11 cellular contexts compared by ENCODE assay signal in genomic region chr12:47811070-47811391, GRCh38. TPM values are rescaled to one million over a fixed set of nuclear protein-coding genes. Genes with fewer than 3 reads are reported as not detected.
DNase-seq lines count a peak whose midpoint lies in the region; ATAC-seq, FAIRE-seq and TF ChIP-seq lines count a peak whose summit lies in the region.
"Had no signal": no experiment of that assay in that cellular context is flagged by ENCODE, and none has a peak within 500 bp of the region (broad histone marks: within the 10 kb centered on the region; RNA-seq: fewer than 3 reads in every experiment).

No MANE protein-coding gene starts in this region.

- CTCF ChIA-PET in CD8-positive, alpha-beta T cell (lab: Charles Lee): interaction anchor here (1.0 to 31.7 kb wide), 8 partner anchors 9 to 96 kb away, joined by 3 to 728 read pairs (median 11); no protein-coding TSS in a partner anchor

- FAIRE-seq in urothelium cell line (lab: Jason Lieb, UNC): no peak
- FAIRE-seq: endometrium, G401.6, TTC549 had no signal

- no peaks in the 10 kb centered on the region for H3K27me3 Mint-ChIP-seq in CD8-positive, alpha-beta T cell (ENCODE audit: low read depth)
- peaks cover 38% of the 10 kb centered on the region for H3K27me3 Mint-ChIP-seq in endothelial cell (ENCODE audit: unreplicated experiment)

- ATAC-seq in CD8-positive, alpha-beta T cell: no peak
- no peak for ATAC-seq in HG03354 (IDR thresholded peaks at IDR 0.05; ENCODE audit: poor library complexity, severe bottlenecking, unreplicated experiment)

- no peaks in the 10 kb centered on the region for H3K9me3 Mint-ChIP-seq in CD8-positive, alpha-beta T cell
- no peaks in the 10 kb centered on the region for H3K9me3 Mint-ChIP-seq in endothelial cell (ENCODE audit: unreplicated experiment)

- POLR2A ChIA-PET in CD8-positive, alpha-beta T cell (lab: Charles Lee): interaction anchor here (0.7 to 9.0 kb wide), 8 partner anchors 9 to 27 kb away, joined by 3 to 70 read pairs (median 5); partner anchors contain the start of gene HDAC7

- H3K36me3 ChIP-seq in CD8-positive, alpha-beta T cell (ENCODE audit: insufficient read depth, low read length): no peaks in the 10 kb centered on the region
- H3K36me3 ChIP-seq in Peyer's patch (no peaks in the 10 kb centered on the region), parathyroid adenoma (ENCODE audit: control insufficient read depth, insufficient read depth, low read length) (no peaks in the 10 kb centered on the region)

- H3K4me2 ChIP-seq in parathyroid adenoma (ENCODE audit: low read length): peak overlapping the region; percentile 6

- peak overlapping the region; percentile 39 for H3K27ac ChIP-seq in CD8-positive, alpha-beta T cell (ENCODE audit: low read depth, low read length)
- H3K27ac ChIP-seq in Peyer's patch (peak overlapping the region; percentile 93 to 98 (median 96)), parathyroid adenoma (peak overlapping the region; percentile 94)

- no peak for DNase-seq in CD8-positive, alpha-beta T cell
- DNase-seq in Peyer's patch (no peak), endothelial cell (ENCODE audit: low spot score) (no peak), NCI-H146 (lab: John Stamatoyannopoulos, UW) (no peak), glomerular visceral epithelial cell (ENCODE audit: extremely low spot score) (no peak), urothelium cell line (ENCODE audit: low spot score) (no peak)

- no peak overlapping the region for H3K9ac ChIP-seq in parathyroid adenoma

- intact Hi-C loops in CD8-positive, alpha-beta T cell (cut with DNase I, micrococcal nuclease): loop anchor here (5.0 to 10.0 kb wide), 7 partner anchors 294 to 1819 kb away; partner anchors contain the start of genes SENP1 (in 2 of the 2), SLC38A2 (in 2 of the 2) and SCAF11 (in 1 of the 2)

- no peaks in the 10 kb centered on the region for H3K36me3 Mint-ChIP-seq in CD8-positive, alpha-beta T cell
- H3K36me3 Mint-ChIP-seq in endothelial cell (ENCODE audit: low read depth, unreplicated experiment): peaks cover 23% of the 10 kb centered on the region

- no peaks in the 10 kb centered on the region for H3K9me3 ChIP-seq in CD8-positive, alpha-beta T cell (ENCODE audit: low read length)
- H3K9me3 ChIP-seq in Peyer's patch (no peaks in the 10 kb centered on the region), parathyroid adenoma (ENCODE audit: control insufficient read depth, low read length) (no peaks in the 10 kb centered on the region)

- peak overlapping the region; percentile 27 for H3K4me3 ChIP-seq in CD8-positive, alpha-beta T cell (ENCODE audit: low read depth, low read length)
- H3K4me3 ChIP-seq in Peyer's patch (no peak overlapping the region), parathyroid adenoma (ENCODE audit: low read depth, low read length) (no peak overlapping the region)

- H2AFZ ChIP-seq in parathyroid adenoma: no peak overlapping the region

- no peaks in the 10 kb centered on the region for H3K27me3 ChIP-seq in CD8-positive, alpha-beta T cell (ENCODE audit: insufficient read depth, low read length)
- H3K27me3 ChIP-seq in Peyer's patch (no peaks in the 10 kb centered on the region), parathyroid adenoma (ENCODE audit: control insufficient read depth, insufficient read depth, low read length) (no peaks in the 10 kb centered on the region)

- peak overlapping the region; percentile 76 for H3K4me3 Mint-ChIP-seq in CD8-positive, alpha-beta T cell
- no peak overlapping the region for H3K4me3 Mint-ChIP-seq in endothelial cell (ENCODE audit: unreplicated experiment)

- H3K4me1 ChIP-seq in CD8-positive, alpha-beta T cell (ENCODE audit: insufficient read depth, low read length): peaks cover 96% of the 10 kb centered on the region
- peaks cover 12 to 85% (median 67%) of the 10 kb centered on the region in 4 donors for H3K4me1 ChIP-seq in Peyer's patch
- peaks cover 84% of the 10 kb centered on the region for H3K4me1 ChIP-seq in parathyroid adenoma

- peak overlapping the region; percentile 98 for H3K27ac Mint-ChIP-seq in CD8-positive, alpha-beta T cell
- peak overlapping the region; percentile 84 for H3K27ac Mint-ChIP-seq in endothelial cell (ENCODE audit: unreplicated experiment)

- TF ChIP-seq POLR2A in Peyer's patch (IDR thresholded peaks at IDR 0.05): no peak

- H3K79me2 ChIP-seq in parathyroid adenoma: peaks cover 60% of the 10 kb centered on the region

- peaks cover 95% of the 10 kb centered on the region for H3K4me1 Mint-ChIP-seq in CD8-positive, alpha-beta T cell (ENCODE audit: low read depth)
- peaks cover 84% of the 10 kb centered on the region for H3K4me1 Mint-ChIP-seq in endothelial cell (ENCODE audit: unreplicated experiment)

- TF ChIP-seq CTCF in CD8-positive, alpha-beta T cell (IDR thresholded peaks at IDR 0.05): no peak
- TF ChIP-seq CTCF in Peyer's patch (IDR thresholded peaks at IDR 0.05) (no peak), endothelial cell (IDR thresholded peaks at IDR 0.05; ENCODE audit: unreplicated experiment) (no peak), parathyroid adenoma (IDR thresholded peaks at IDR 0.05) (no peak)

RNA-seq across cellular contexts. Expression of gene HDAC7, which starts 8.7 kb away (rescaled TPM):
- 10 to 100 TPM; 87.3 to 91.4 TPM for total RNA-seq in CD8-positive, alpha-beta T cell
- total RNA-seq in Peyer's patch (10 to 100 TPM in 3 of 4 donors, 1 to 10 TPM in 1; 9.8 to 80.9 (median 36.8) TPM), endothelial cell (ENCODE audit: unreplicated experiment) (387 TPM)

RNA-seq across cellular contexts. Expression of gene SLC48A1, which starts 38.0 kb away (rescaled TPM):
- 1 to 10 TPM; 4.3 to 5.5 TPM for total RNA-seq in CD8-positive, alpha-beta T cell
- total RNA-seq in Peyer's patch: 10 to 100 TPM; 14.9 to 21.5 (median 15.9) TPM
- 65.5 TPM for total RNA-seq in endothelial cell (ENCODE audit: unreplicated experiment)

RNA-seq across cellular contexts. Expression of gene RAPGEF3, which starts 52.4 kb away (rescaled TPM):
- under 1 TPM; 0.14 to 0.25 TPM for total RNA-seq in CD8-positive, alpha-beta T cell
- total RNA-seq in Peyer's patch (10 to 100 TPM in 3 of 4 donors, 1 to 10 TPM in 1; 4.9 to 33.0 (median 16.9) TPM), endothelial cell (ENCODE audit: unreplicated experiment) (81.5 TPM)

Comparison
In these comparisons a context has a peak if more than half of its experiments do, and no peak if none do; other contexts are left out.
1. H3K27ac ChIP-seq: peak in every context shown above with its lines; median percentile 96 in Peyer's patch; 94 in parathyroid adenoma; 39 in CD8-positive, alpha-beta T cell.
2. RNA of gene RAPGEF3, which starts 52.4 kb away (total RNA-seq): 81.5 TPM in endothelial cell (single experiment) and 4.9 to 33.0 TPM in Peyer's patch; 0.14 to 0.25 TPM in CD8-positive, alpha-beta T cell; every median in the first group is over 4 times any median in the second.